Comparison of ENCODE assay signal across 19 cellular contexts in genomic region chr3:63918321-63918720, GRCh38. TPM values are rescaled to one million over a fixed set of nuclear protein-coding genes. Genes with fewer than 3 reads are reported as not detected.
DNase-seq lines count a peak whose midpoint lies in the region; ATAC-seq and TF ChIP-seq lines count a peak whose summit lies in the region.
"Had no signal": no experiment of that assay in that cellular context is flagged by ENCODE, and none has a peak within 500 bp of the region (broad histone marks: within the 10 kb centered on the region; RNA-seq: fewer than 3 reads in every experiment).

No MANE protein-coding gene starts in this region.

- no peak overlapping the region for H2AK5ac ChIP-seq in mesenchymal stem cell (ENCODE audit: low read length, severe bottlenecking)

- no peak overlapping the region for H4K8ac ChIP-seq in mesenchymal stem cell (ENCODE audit: low read length)

- DNase-seq in EH (ENCODE audit: low read depth) (peak; percentile 65), HT1080 (ENCODE audit: low read depth) (peak; percentile 11), caudate nucleus (lab: John Stamatoyannopoulos, UW) (no peak), mesenchymal stem cell (no peak), DMS 273 (lab: John Stamatoyannopoulos, UW; ENCODE audit: unreplicated experiment) (no peak), NCI-H1930 (lab: John Stamatoyannopoulos, UW) (no peak)
- DNase-seq: activated naive CD4-positive, alpha-beta T cell treated with anti-CD3 and anti-CD28 coated beads, Interleukin-2, amount 50 U/mL, for 16 hours; CD4-positive, alpha-beta memory T cell; kidney; mucosa of descending colon; NCI-H1694; stomach had no signal

- no peak overlapping the region for H2BK15ac ChIP-seq in mesenchymal stem cell (ENCODE audit: low read depth, poor library complexity, severe bottlenecking)

- H3K36me3 ChIP-seq in mesenchymal stem cell (ENCODE audit: control insufficient read depth in 1 of 2, insufficient read depth in 2 of 2, low read depth in 1 of 2, low read length in 2 of 2) (peaks cover 11 to 76% of the 10 kb centered on the region in 2 experiments), gastroesophageal sphincter (peaks cover 0 to 35% of the 10 kb centered on the region in 2 donors)

- no peak overlapping the region for H3K23ac ChIP-seq in mesenchymal stem cell (ENCODE audit: low read length in 2 of 2)

- H2AFZ ChIP-seq in mesenchymal stem cell (ENCODE audit: low read depth, low read length), result no peak overlapping the region

- H3K27me3 ChIP-seq in mesenchymal stem cell (ENCODE audit: control insufficient read depth in 1 of 2, insufficient read depth in 1 of 2, low read length in 2 of 2), result no peaks in the 10 kb centered on the region
- no peaks in the 10 kb centered on the region for H3K27me3 ChIP-seq in gastroesophageal sphincter
- H3K27me3 ChIP-seq: stomach had no signal

- H3K9me3 ChIP-seq in mesenchymal stem cell (ENCODE audit: control insufficient read depth, low read length) (no peaks in the 10 kb centered on the region), gastroesophageal sphincter (no peaks in the 10 kb centered on the region)
- H3K9me3 ChIP-seq: mucosa of descending colon, stomach had no signal

- H3K4me1 ChIP-seq in mesenchymal stem cell (ENCODE audit: control insufficient read depth, insufficient read depth, low read depth, low read length) (peaks cover 3% of the 10 kb centered on the region), gastroesophageal sphincter (peaks cover 3 to 45% (median 9%) of the 10 kb centered on the region in 3 donors)

- no peak overlapping the region for H3K4me2 ChIP-seq in mesenchymal stem cell (ENCODE audit: low read length, poor library complexity, severe bottlenecking)
- H3K4me2 ChIP-seq: KMS-11, smooth muscle cell had no signal

- H3K9ac ChIP-seq in mesenchymal stem cell (ENCODE audit: low read length), result peak overlapping the region; percentile 23
- H3K9ac ChIP-seq: KMS-11 had no signal

- ATAC-seq in gastroesophageal sphincter, result no peak
- ATAC-seq: mucosa of descending colon had no signal

- no peak overlapping the region for H3K18ac ChIP-seq in mesenchymal stem cell (ENCODE audit: low read depth in 1 of 2, low read length in 2 of 2)

- H3K14ac ChIP-seq in mesenchymal stem cell (ENCODE audit: low read length in 2 of 2), result no peak overlapping the region

- no peak for TF ChIP-seq POLR2A in gastroesophageal sphincter (IDR thresholded peaks at IDR 0.05)

- peak overlapping the region; percentile 11 for H3K27ac ChIP-seq in caudate nucleus (ENCODE audit: low read depth, low read length)
- H3K27ac ChIP-seq in mesenchymal stem cell (ENCODE audit: low read length, poor library complexity, severe bottlenecking), result no peak overlapping the region
- no peak overlapping the region for H3K27ac ChIP-seq in gastroesophageal sphincter
- H3K27ac ChIP-seq: KMS-11, stomach, VCaP had no signal

- H2BK5ac ChIP-seq in mesenchymal stem cell (ENCODE audit: low read depth, low read length, poor library complexity, severe bottlenecking), result no peak overlapping the region

- H2BK12ac ChIP-seq in mesenchymal stem cell (ENCODE audit: low read length in 2 of 2), result no peak overlapping the region

- no peak overlapping the region for H3K4ac ChIP-seq in mesenchymal stem cell (ENCODE audit: low read depth in 1 of 2, low read length in 2 of 2)

- no peak overlapping the region for H2BK120ac ChIP-seq in mesenchymal stem cell (ENCODE audit: low read depth, low read length)

- no peak for TF ChIP-seq CTCF in gastroesophageal sphincter (IDR thresholded peaks at IDR 0.05)

- no peak for TF ChIP-seq EP300 in gastroesophageal sphincter (IDR thresholded peaks at IDR 0.05)

- H3K4me3 ChIP-seq in mesenchymal stem cell (ENCODE audit: insufficient read depth in 1 of 2, low read depth in 1 of 2, low read length in 2 of 2) (no peak overlapping the region), gastroesophageal sphincter (no peak overlapping the region)
- H3K4me3 ChIP-seq: mucosa of descending colon, smooth muscle cell, stomach had no signal

- no peak overlapping the region for H4K91ac ChIP-seq in mesenchymal stem cell (ENCODE audit: low read length)

- peaks cover 42% of the 10 kb centered on the region for H3K79me1 ChIP-seq in mesenchymal stem cell (replicated peaks; ENCODE audit: low read length, poor library complexity, severe bottlenecking)

RNA-seq across cellular contexts. Expression of gene SCAANT1, which starts 6.1 kb away (rescaled TPM):
- not detected in 2 replicates for total RNA-seq in HT1080 (2014; rRNA removed; shearing (Covaris generic))
- polyA plus RNA-seq in HT1080 (2015; cell fraction: cytosol; rRNA removed), result not detected in 2 replicates
- not detected in 2 replicates for polyA plus RNA-seq in HT1080 (2015; cell fraction: nucleus; rRNA removed)
- polyA plus RNA-seq in mesenchymal stem cell (2013, experiment 1 of 2), result 0.88 TPM
- polyA plus RNA-seq in mesenchymal stem cell (2013, experiment 2 of 2), result 0.63 TPM
- total RNA-seq in gastroesophageal sphincter, result not detected
- total RNA-seq: cardiac septum; CD4-positive, alpha-beta memory T cell; Daoy; kidney; mucosa of descending colon; NCI-H460; smooth muscle cell; stomach had no signal
- polyA plus RNA-seq: CD4-positive, alpha-beta memory T cell; smooth muscle cell; stomach had no signal

RNA-seq across cellular contexts. Expression of gene ATXN7, which starts 54.7 kb away (rescaled TPM):
- total RNA-seq in HT1080 (2014; rRNA removed; shearing (Covaris generic)), result 7.0 and 7.6 TPM in 2 replicates
- 5.5 and 6.0 TPM in 2 replicates for polyA plus RNA-seq in HT1080 (2015; cell fraction: cytosol; rRNA removed)
- polyA plus RNA-seq in HT1080 (2015; cell fraction: nucleus; rRNA removed), result 17.6 and 18.9 TPM in 2 replicates
- 9.5 TPM for polyA plus RNA-seq in mesenchymal stem cell (2013, experiment 1 of 2)
- 8.8 TPM for polyA plus RNA-seq in mesenchymal stem cell (2013, experiment 2 of 2)
- total RNA-seq in gastroesophageal sphincter, result 10 to 100 TPM; 15.5 to 36.3 (median 19.8) TPM

RNA-seq across cellular contexts. Expression of gene THOC7, which starts 54.7 kb away (rescaled TPM):
- 68.3 and 96.4 TPM in 2 replicates for total RNA-seq in HT1080 (2014; rRNA removed; shearing (Covaris generic))
- polyA plus RNA-seq in HT1080 (2015; cell fraction: cytosol; rRNA removed), result 118 and 130 TPM in 2 replicates
- polyA plus RNA-seq in HT1080 (2015; cell fraction: nucleus; rRNA removed), result 32.4 and 33.9 TPM in 2 replicates
- 59.6 TPM for polyA plus RNA-seq in mesenchymal stem cell (2013, experiment 1 of 2)
- polyA plus RNA-seq in mesenchymal stem cell (2013, experiment 2 of 2), result 61.7 TPM
- total RNA-seq in gastroesophageal sphincter, result 10 to 100 TPM; 61.4 to 84.4 (median 81.1) TPM

Comparison
In these comparisons a context has a peak if more than half of its experiments do, and no peak if none do; other contexts are left out.
1. DNase-seq: peak in EH (single experiment) and HT1080 (single experiment); none in caudate nucleus (0 of 61), mesenchymal stem cell (single experiment), DMS 273 (single experiment) and NCI-H1930 (0 of 2).